19 cellular contexts compared by ENCODE assay signal in the genomic region with DNA sequence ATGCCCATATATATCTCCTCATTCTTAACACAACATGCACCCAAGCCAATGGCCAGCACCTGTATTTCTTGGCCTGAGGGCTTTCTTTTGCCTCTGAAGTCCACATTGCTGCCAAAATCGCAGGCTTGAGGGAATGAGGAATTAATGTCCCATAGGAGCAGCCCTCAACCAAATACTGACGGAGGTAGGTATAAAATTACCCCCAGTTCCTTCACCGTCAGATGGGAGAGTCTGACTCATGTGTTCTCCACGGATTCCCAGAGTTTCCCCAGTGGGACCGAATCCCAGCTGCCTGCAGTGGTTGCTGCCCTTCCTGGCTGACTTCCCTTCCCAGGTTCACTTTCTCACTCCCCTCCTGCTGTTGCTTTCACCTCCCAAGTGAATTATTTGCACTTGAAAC.
DNase-seq lines count a peak whose midpoint lies in the region; ATAC-seq and TF ChIP-seq lines count a peak whose summit lies in the region.
"Had no signal": no experiment of that assay in that cellular context is flagged by ENCODE, and none has a peak within 500 bp of the region (broad histone marks: within the 10 kb centered on the region; RNA-seq: fewer than 3 reads in every experiment).

No MANE protein-coding gene starts in this region.

- H3K36me3 ChIP-seq in tibial artery, result no peaks in the 10 kb centered on the region
- H3K36me3 ChIP-seq in HAP-1 (replicated peaks), result no peaks in the 10 kb centered on the region

- no peak for ATAC-seq in HG02970 (IDR thresholded peaks at IDR 0.05; ENCODE audit: low FRiP score, unreplicated experiment)

- in situ Hi-C loops in HAP-1 (cut with MboI; ENCODE audit: low sequenced_read_pairs), result no loop called here

- peaks cover 0 to 45% (median 25%) of the 10 kb centered on the region in 4 donors for H3K4me1 ChIP-seq in tibial artery
- H3K4me1 ChIP-seq in HAP-1, result no peaks in the 10 kb centered on the region

- peak overlapping the region; percentile 32 to 47 for H3K27ac ChIP-seq in tibial artery

- intact Hi-C loops in tibial artery (cut with DNase I; ENCODE audit: low total_unique reads), result no loop called here

- DNase-seq in NCI-H2171 (lab: John Stamatoyannopoulos, UW) (peak; percentile 40), astrocyte of the hippocampus (ENCODE audit: low read depth, low spot score) (peak; percentile 2), kidney tubule cell (ENCODE audit: low spot score) (peak; percentile 7), tibial artery (peak in 1 of 2 donors; percentile 78), HAP-1 (ENCODE audit: low spot score in 2 of 2) (no peak)
- DNase-seq in stimulated activated naive CD4-positive, alpha-beta T cell (lab: John Stamatoyannopoulos, UW), result no peak
- DNase-seq: ACHN; C1 segment of cervical spinal cord; CD8-positive, alpha-beta memory T cell; DND-41; H7; Kasumi-1; NCI-H1105; NCI-H1694; NCI-H226; NCI-H524; RPMI8226; SHP77 treated with DMSO at 0.1 percent for 48 hours had no signal

- TF ChIP-seq CTCF in tibial artery (IDR thresholded peaks at IDR 0.05), result no peak

- H3K4me3 ChIP-seq in tibial artery (no peak overlapping the region), HAP-1 (no peak overlapping the region)

- no peaks in the 10 kb centered on the region for H3K27me3 ChIP-seq in tibial artery
- H3K27me3 ChIP-seq in HAP-1 (ENCODE audit: low read depth), result no peaks in the 10 kb centered on the region

- H3K9me3 ChIP-seq in tibial artery, result peaks cover 0 to 3% (median 0%) of the 10 kb centered on the region in 3 donors
- H3K9me3 ChIP-seq in HAP-1, result no peaks in the 10 kb centered on the region

Comparison
In these comparisons a context has a peak if more than half of its experiments do, and no peak if none do; other contexts are left out.
1. DNase-seq: peak in NCI-H2171 (single experiment), astrocyte of the hippocampus (single experiment) and kidney tubule cell (single experiment); none in HAP-1 (0 of 2) and stimulated activated naive CD4-positive, alpha-beta T cell (0 of 6).